16 cellular contexts compared by ENCODE assay signal in genomic region chr22:45969414-45969799, GRCh38. TPM values are rescaled to one million over a fixed set of nuclear protein-coding genes. Genes with fewer than 3 reads are reported as not detected.
DNase-seq lines count a peak whose midpoint lies in the region; ATAC-seq, FAIRE-seq and TF ChIP-seq lines count a peak whose summit lies in the region.
"Had no signal": no experiment of that assay in that cellular context is flagged by ENCODE, and none has a peak within 500 bp of the region (broad histone marks: within the 10 kb centered on the region; RNA-seq: fewer than 3 reads in every experiment).

No MANE protein-coding gene starts in this region.

- TF ChIP-seq CTCF in A549 (IDR thresholded peaks at IDR 0.05), result no peak
- peak; percentile 12 for TF ChIP-seq CTCF in HFF-Myc (IDR thresholded peaks at IDR 0.05; ENCODE audit: low read depth, low read length, missing control alignments)
- no peak for TF ChIP-seq CTCF in D721Med (IDR thresholded peaks at IDR 0.05; ENCODE audit: insufficient read depth, missing control alignments)

- peaks cover 96% of the 10 kb centered on the region for H3K4me1 ChIP-seq in A549
- H3K4me1 ChIP-seq: pancreas had no signal

- H3K4me2 ChIP-seq in A549, result peak overlapping the region; percentile 63

- POLR2A ChIA-PET in A549 (lab: Yijun Ruan, JAX), result interaction anchor here (1.2 kb wide), 1 partner anchor 281 kb away, joined by 3 read pairs; no protein-coding TSS in a partner anchor

- TF ChIP-seq EP300 in A549 (IDR thresholded peaks at IDR 0.05), result peak in 1 of 2 experiments; percentile 0; a peak in 1 of 5 replicates

- peak overlapping the region; percentile 77 to 88 for H3K27ac ChIP-seq in A549
- H3K27ac ChIP-seq: pancreas, stomach had no signal

- CTCF ChIA-PET in A549 (lab: Yijun Ruan, JAX), result interaction anchor here (1.1 to 2.0 kb wide), 7 partner anchors 13 to 392 kb away, joined by 3 to 10 read pairs (median 4); no protein-coding TSS in a partner anchor

- H3K4me3 ChIP-seq in A549 (no peak overlapping the region), HFF-Myc (replicated peaks; ENCODE audit: low read depth, low read length) (peak overlapping the region; percentile 64)
- H3K4me3 ChIP-seq: MG63, pancreas, stomach had no signal

- TF ChIP-seq POLR2A in A549 (IDR thresholded peaks at IDR 0.05; ENCODE audit: low read length), result no peak

- WGBS in A549 (ENCODE audit: missing lambda C conversion rate), result no CpG with 5 or more reads among the region's 11 CpGs

- TF ChIP-seq RAD21 in A549 (conservative IDR thresholded peaks at IDR 0.05 in 1 of 2, IDR thresholded peaks at IDR 0.05 in 1 of 2), result peak; percentile 10 to 36; a peak in 3 of 5 replicates

- peak in 1 of 2 experiments; percentile 71 for DNase-seq in A549 (ENCODE audit: low read depth in 1 of 2, low spot score in 1 of 2)
- no peak for DNase-seq in HFF-Myc (ENCODE audit: extremely low read depth, low read depth)
- DNase-seq in amniotic epithelial cell (ENCODE audit: low read depth), result peak; percentile 10
- DNase-seq in iPS-NIHi7 (ENCODE audit: extremely low spot score), result peak; percentile 62
- no peak for DNase-seq in amygdala (lab: John Stamatoyannopoulos, UW)
- no peak for DNase-seq in D721Med (ENCODE audit: insufficient read length, low spot score)
- no peak for DNase-seq in DMS153 treated with DMSO at 0.1 percent for 48 hours (lab: John Stamatoyannopoulos, UW; ENCODE audit: unreplicated experiment)
- DNase-seq in NCI-H2196 treated with DMSO at 0.1 percent for 48 hours (lab: John Stamatoyannopoulos, UW; ENCODE audit: unreplicated experiment), result no peak
- DNase-seq: activated CD4-positive, alpha-beta memory T cell treated with anti-CD3 and anti-CD28 coated beads, Interleukin-2, amount 10 ng/mL, durations not matched to agents 7 days and 5 days; activated effector memory CD4-positive, alpha-beta T cell treated with anti-CD3 and anti-CD28 coated beads, Interleukin-2, amount 50 U/mL, for 16 hours; pancreas; SIG-M5; stomach; T-helper 9 cell had no signal

- FAIRE-seq in A549 (lab: Jason Lieb, UNC) (no peak), D721Med (lab: Jason Lieb, UNC) (no peak)
- FAIRE-seq: islet of Langerhans, pancreas had no signal

- no peaks in the 10 kb centered on the region for H3K9me3 ChIP-seq in A549
- H3K9me3 ChIP-seq: MG63, pancreas, stomach had no signal

- ATAC-seq in A549, result peak; percentile 73 to 81
- ATAC-seq: pancreas had no signal

TF ChIP-seq in A549, 52 proteins besides CTCF, POLR2A, EP300 and RAD21:
- TF ChIP-seq ZNF302 (CRISPR knock-in tag; IDR thresholded peaks at IDR 0.05) (no peak), JUN (IDR thresholded peaks at IDR 0.05) (0 out of 5 replicates have a peak, but pooled peaks of 1 of the 2 experiments have one; percentile 13), HEYL (CRISPR knock-in tag; IDR thresholded peaks at IDR 0.05) (no peak), BCL3 (IDR thresholded peaks at IDR 0.05) (0 out of 3 replicates have a peak, but pooled peaks have one; percentile 8), RARB (CRISPR knock-in tag; IDR thresholded peaks at IDR 0.05) (no peak), USF2 (IDR thresholded peaks at IDR 0.05) (no peak)

RNA-seq across cellular contexts. Expression of gene WNT7B, which starts 7.6 kb away (rescaled TPM):
- 16.9 and 21.0 TPM in 2 replicates for polyA plus RNA-seq in A549 (2011; rRNA removed)
- polyA plus RNA-seq in A549 (2012; cell fraction: cytosol; rRNA removed), result 36.4 and 59.9 TPM in 2 replicates
- 48.0 and 49.6 TPM in 2 replicates for polyA plus RNA-seq in A549 (2012; cell fraction: nucleus; rRNA removed)
- polyA plus RNA-seq in A549 (2017; fragmentation: RNase III; extraction: RNeasy Plus Mini Kit Qiagen cat#74134 plus additional on column Dnase treatment), result 80.8 to 92.0 TPM (median 82.2 TPM) in 3 replicates
- polyA minus RNA-seq in A549 (2011; rRNA and poly(A)+ RNA removed), result 19.4 and 42.1 TPM in 2 replicates

Comparison
In these comparisons a context has a peak if more than half of its experiments do, and no peak if none do; other contexts are left out.
1. DNase-seq: peak in amniotic epithelial cell (single experiment) and iPS-NIHi7 (single experiment); none in HFF-Myc (single experiment), amygdala (0 of 56), D721Med (single experiment), DMS153 treated with DMSO at 0.1 percent for 48 hours (single experiment) and NCI-H2196 treated with DMSO at 0.1 percent for 48 hours (single experiment).